ENCODE assay signal across 1 cellular context in genomic region chr2:181891966-181892794, GRCh38.
TF ChIP-seq lines count a peak whose summit lies in the region.

No MANE protein-coding gene starts in this region.

TF ChIP-seq in HepG2, 621 proteins besides CTCF, POLR2A, EP300 and RAD21 (continued from another document and continues in another):
- TF ChIP-seq MXD1 (CRISPR knock-in tag; IDR thresholded peaks at IDR 0.05) (peak; percentile 99), ZNF431 (CRISPR knock-in tag; IDR thresholded peaks at IDR 0.05; ENCODE audit: borderline replicate concordance, low read depth) (peak; percentile 90), MIER3 (CRISPR knock-in tag; IDR thresholded peaks at IDR 0.05; ENCODE audit: borderline replicate concordance) (peak; percentile 52; the same call in 1 of the 2 replicates), ZNF761 (CRISPR knock-in tag; conservative IDR thresholded peaks at IDR 0.05) (peak; percentile 93; the same call in 1 of the 2 replicates), TRIM24 (CRISPR knock-in tag; IDR thresholded peaks at IDR 0.05) (no peak), ZNF225 (CRISPR knock-in tag; IDR thresholded peaks at IDR 0.05) (peak; percentile 99), ZNF768 (CRISPR knock-in tag; IDR thresholded peaks at IDR 0.05) (peak; percentile 87), ARNT (IDR thresholded peaks at IDR 0.05) (no peak), ZSCAN20 (CRISPR knock-in tag; IDR thresholded peaks at IDR 0.05; ENCODE audit: borderline replicate concordance) (peak; percentile 90), ZNF263 (CRISPR knock-in tag; IDR thresholded peaks at IDR 0.05) (peak; percentile 98), MTA3 (CRISPR knock-in tag; IDR thresholded peaks at IDR 0.05) (no peak), ZKSCAN5 (CRISPR knock-in tag; IDR thresholded peaks at IDR 0.05) (no peak), KDM1A (CRISPR knock-in tag; IDR thresholded peaks at IDR 0.05) (no peak), RBFOX2 (IDR thresholded peaks at IDR 0.05; ENCODE audit: low read depth, low read length) (peak; percentile 95), BRCA1 (CRISPR knock-in tag; IDR thresholded peaks at IDR 0.05) (no peak; the same call in 1 of the 2 replicates), CEBPB (IDR thresholded peaks at IDR 0.05; ENCODE audit: borderline replicate concordance, low read depth, low read length) (no peak), THAP11 (CRISPR knock-in tag; IDR thresholded peaks at IDR 0.05) (peak; percentile 60), SP5 (CRISPR knock-in tag; IDR thresholded peaks at IDR 0.05; ENCODE audit: borderline replicate concordance, low read depth) (0 out of 2 replicates have a peak, but pooled peaks have one; percentile 20), TMF1 (CRISPR knock-in tag; IDR thresholded peaks at IDR 0.05; ENCODE audit: low read depth) (peak; percentile 94), FOXO1 (CRISPR knock-in tag; IDR thresholded peaks at IDR 0.05) (peak; percentile 56; the same call in 1 of the 2 replicates), STAT5B (CRISPR knock-in tag; IDR thresholded peaks at IDR 0.05) (peak; percentile 65; the same call in 1 of the 2 replicates), NFYB (CRISPR knock-in tag; IDR thresholded peaks at IDR 0.05) (no peak; the same call in 1 of the 2 replicates), NFAT5 (CRISPR knock-in tag; IDR thresholded peaks at IDR 0.05) (peak; percentile 99), BHLHE40 (IDR thresholded peaks at IDR 0.05; ENCODE audit: low read length) (no peak; the same call in none of the 2 replicates), SMARCE1 (IDR thresholded peaks at IDR 0.05; ENCODE audit: borderline replicate concordance) (no peak), ZNF879 (CRISPR knock-in tag; IDR thresholded peaks at IDR 0.05) (peak; percentile 97), ZBTB20 (CRISPR knock-in tag; IDR thresholded peaks at IDR 0.05; ENCODE audit: borderline replicate concordance, low read depth) (peak; percentile 96), PAX8 (CRISPR knock-in tag; IDR thresholded peaks at IDR 0.05; ENCODE audit: borderline replicate concordance) (no peak; the same call in 1 of the 2 replicates), MTF2 (CRISPR knock-in tag; IDR thresholded peaks at IDR 0.05; ENCODE audit: borderline replicate concordance) (peak; percentile 99), ZNF20 (CRISPR knock-in tag; IDR thresholded peaks at IDR 0.05) (no peak), ZNF788 (CRISPR knock-in tag; IDR thresholded peaks at IDR 0.05; ENCODE audit: borderline replicate concordance) (peak; percentile 90), RARA (CRISPR knock-in tag; IDR thresholded peaks at IDR 0.05) (peak; percentile 61), HNRNPL (IDR thresholded peaks at IDR 0.05; ENCODE audit: low read depth, low read length) (peak; percentile 71), NBN (conservative IDR thresholded peaks at IDR 0.05) (no peak), KAT8 (CRISPR knock-in tag; IDR thresholded peaks at IDR 0.05) (peak; percentile 90), BRD4 (CRISPR knock-in tag; IDR thresholded peaks at IDR 0.05) (peak; percentile 55), ZNF616 (CRISPR knock-in tag; IDR thresholded peaks at IDR 0.05; ENCODE audit: low read depth) (peak; percentile 90), HDAC6 (IDR thresholded peaks at IDR 0.05; ENCODE audit: low read depth, low read length) (no peak), PAWR (CRISPR knock-in tag; IDR thresholded peaks at IDR 0.05; ENCODE audit: borderline replicate concordance) (no peak; the same call in 1 of the 2 replicates), SATB2 (CRISPR knock-in tag; IDR thresholded peaks at IDR 0.05) (peak; percentile 99), HOXA7 (CRISPR knock-in tag; IDR thresholded peaks at IDR 0.05) (peak; percentile 88; the same call in 1 of the 2 replicates), ZNF598 (CRISPR knock-in tag; IDR thresholded peaks at IDR 0.05; ENCODE audit: borderline replicate concordance) (peak; percentile 95; the same call in 1 of the 2 replicates)
- TF ChIP-seq, protein P1, sequence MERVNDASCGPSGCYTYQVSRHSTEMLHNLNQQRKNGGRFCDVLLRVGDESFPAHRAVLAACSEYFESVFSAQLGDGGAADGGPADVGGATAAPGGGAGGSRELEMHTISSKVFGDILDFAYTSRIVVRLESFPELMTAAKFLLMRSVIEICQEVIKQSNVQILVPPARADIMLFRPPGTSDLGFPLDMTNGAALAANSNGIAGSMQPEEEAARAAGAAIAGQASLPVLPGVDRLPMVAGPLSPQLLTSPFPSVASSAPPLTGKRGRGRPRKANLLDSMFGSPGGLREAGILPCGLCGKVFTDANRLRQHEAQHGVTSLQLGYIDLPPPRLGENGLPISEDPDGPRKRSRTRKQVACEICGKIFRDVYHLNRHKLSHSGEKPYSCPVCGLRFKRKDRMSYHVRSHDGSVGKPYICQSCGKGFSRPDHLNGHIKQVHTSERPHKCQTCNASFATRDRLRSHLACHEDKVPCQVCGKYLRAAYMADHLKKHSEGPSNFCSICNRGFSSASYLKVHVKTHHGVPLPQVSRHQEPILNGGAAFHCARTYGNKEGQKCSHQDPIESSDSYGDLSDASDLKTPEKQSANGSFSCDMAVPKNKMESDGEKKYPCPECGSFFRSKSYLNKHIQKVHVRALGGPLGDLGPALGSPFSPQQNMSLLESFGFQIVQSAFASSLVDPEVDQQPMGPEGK (CRISPR knock-in tag; IDR thresholded peaks at IDR 0.05) = peak; percentile 75
- TF ChIP-seq, protein P2, sequence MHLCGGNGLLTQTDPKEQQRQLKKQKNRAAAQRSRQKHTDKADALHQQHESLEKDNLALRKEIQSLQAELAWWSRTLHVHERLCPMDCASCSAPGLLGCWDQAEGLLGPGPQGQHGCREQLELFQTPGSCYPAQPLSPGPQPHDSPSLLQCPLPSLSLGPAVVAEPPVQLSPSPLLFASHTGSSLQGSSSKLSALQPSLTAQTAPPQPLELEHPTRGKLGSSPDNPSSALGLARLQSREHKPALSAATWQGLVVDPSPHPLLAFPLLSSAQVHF (CRISPR knock-in tag; IDR thresholded peaks at IDR 0.05) = peak; percentile 86
- TF ChIP-seq, protein P3, sequence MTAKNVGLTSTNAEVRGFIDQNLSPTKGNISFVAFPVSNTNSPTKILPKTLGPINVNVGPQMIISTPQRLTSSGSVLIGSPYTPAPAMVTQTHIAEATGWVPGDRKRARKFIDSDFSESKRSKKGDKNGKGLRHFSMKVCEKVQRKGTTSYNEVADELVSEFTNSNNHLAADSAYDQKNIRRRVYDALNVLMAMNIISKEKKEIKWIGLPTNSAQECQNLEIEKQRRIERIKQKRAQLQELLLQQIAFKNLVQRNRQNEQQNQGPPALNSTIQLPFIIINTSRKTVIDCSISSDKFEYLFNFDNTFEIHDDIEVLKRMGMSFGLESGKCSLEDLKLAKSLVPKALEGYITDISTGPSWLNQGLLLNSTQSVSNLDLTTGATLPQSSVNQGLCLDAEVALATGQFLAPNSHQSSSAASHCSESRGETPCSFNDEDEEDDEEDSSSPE (CRISPR knock-in tag; IDR thresholded peaks at IDR 0.05) = peak; percentile 91
- TF ChIP-seq, protein P4, sequence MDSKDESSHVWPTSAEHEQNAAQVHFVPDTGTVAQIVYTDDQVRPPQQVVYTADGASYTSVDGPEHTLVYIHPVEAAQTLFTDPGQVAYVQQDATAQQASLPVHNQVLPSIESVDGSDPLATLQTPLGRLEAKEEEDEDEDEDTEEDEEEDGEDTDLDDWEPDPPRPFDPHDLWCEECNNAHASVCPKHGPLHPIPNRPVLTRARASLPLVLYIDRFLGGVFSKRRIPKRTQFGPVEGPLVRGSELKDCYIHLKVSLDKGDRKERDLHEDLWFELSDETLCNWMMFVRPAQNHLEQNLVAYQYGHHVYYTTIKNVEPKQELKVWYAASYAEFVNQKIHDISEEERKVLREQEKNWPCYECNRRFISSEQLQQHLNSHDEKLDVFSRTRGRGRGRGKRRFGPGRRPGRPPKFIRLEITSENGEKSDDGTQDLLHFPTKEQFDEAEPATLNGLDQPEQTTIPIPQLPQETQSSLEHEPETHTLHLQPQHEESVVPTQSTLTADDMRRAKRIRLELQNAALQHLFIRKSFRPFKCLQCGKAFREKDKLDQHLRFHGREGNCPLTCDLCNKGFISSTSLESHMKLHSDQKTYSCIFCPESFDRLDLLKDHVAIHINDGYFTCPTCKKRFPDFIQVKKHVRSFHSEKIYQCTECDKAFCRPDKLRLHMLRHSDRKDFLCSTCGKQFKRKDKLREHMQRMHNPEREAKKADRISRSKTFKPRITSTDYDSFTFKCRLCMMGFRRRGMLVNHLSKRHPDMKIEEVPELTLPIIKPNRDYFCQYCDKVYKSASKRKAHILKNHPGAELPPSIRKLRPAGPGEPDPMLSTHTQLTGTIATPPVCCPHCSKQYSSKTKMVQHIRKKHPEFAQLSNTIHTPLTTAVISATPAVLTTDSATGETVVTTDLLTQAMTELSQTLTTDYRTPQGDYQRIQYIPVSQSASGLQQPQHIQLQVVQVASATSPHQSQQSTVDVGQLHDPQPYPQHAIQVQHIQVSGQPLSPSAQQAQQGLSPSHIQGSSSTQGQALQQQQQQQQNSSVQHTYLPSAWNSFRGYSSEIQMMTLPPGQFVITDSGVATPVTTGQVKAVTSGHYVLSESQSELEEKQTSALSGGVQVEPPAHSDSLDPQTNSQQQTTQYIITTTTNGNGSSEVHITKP (CRISPR knock-in tag; IDR thresholded peaks at IDR 0.05; ENCODE audit: low read depth) = no peak; the same call in 1 of the 2 replicates
- TF ChIP-seq, protein P5, sequence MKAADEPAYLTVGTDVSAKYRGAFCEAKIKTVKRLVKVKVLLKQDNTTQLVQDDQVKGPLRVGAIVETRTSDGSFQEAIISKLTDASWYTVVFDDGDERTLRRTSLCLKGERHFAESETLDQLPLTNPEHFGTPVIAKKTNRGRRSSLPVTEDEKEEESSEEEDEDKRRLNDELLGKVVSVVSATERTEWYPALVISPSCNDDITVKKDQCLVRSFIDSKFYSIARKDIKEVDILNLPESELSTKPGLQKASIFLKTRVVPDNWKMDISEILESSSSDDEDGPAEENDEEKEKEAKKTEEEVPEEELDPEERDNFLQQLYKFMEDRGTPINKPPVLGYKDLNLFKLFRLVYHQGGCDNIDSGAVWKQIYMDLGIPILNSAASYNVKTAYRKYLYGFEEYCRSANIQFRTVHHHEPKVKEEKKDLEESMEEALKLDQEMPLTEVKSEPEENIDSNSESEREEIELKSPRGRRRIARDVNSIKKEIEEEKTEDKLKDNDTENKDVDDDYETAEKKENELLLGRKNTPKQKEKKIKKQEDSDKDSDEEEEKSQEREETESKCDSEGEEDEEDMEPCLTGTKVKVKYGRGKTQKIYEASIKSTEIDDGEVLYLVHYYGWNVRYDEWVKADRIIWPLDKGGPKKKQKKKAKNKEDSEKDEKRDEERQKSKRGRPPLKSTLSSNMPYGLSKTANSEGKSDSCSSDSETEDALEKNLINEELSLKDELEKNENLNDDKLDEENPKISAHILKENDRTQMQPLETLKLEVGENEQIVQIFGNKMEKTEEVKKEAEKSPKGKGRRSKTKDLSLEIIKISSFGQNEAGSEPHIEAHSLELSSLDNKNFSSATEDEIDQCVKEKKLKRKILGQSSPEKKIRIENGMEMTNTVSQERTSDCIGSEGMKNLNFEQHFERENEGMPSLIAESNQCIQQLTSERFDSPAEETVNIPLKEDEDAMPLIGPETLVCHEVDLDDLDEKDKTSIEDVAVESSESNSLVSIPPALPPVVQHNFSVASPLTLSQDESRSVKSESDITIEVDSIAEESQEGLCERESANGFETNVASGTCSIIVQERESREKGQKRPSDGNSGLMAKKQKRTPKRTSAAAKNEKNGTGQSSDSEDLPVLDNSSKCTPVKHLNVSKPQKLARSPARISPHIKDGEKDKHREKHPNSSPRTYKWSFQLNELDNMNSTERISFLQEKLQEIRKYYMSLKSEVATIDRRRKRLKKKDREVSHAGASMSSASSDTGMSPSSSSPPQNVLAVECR (CRISPR knock-in tag; IDR thresholded peaks at IDR 0.05; ENCODE audit: borderline replicate concordance) = peak; percentile 94
- TF ChIP-seq, protein P6, sequence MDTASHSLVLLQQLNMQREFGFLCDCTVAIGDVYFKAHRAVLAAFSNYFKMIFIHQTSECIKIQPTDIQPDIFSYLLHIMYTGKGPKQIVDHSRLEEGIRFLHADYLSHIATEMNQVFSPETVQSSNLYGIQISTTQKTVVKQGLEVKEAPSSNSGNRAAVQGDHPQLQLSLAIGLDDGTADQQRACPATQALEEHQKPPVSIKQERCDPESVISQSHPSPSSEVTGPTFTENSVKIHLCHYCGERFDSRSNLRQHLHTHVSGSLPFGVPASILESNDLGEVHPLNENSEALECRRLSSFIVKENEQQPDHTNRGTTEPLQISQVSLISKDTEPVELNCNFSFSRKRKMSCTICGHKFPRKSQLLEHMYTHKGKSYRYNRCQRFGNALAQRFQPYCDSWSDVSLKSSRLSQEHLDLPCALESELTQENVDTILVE (CRISPR knock-in tag; IDR thresholded peaks at IDR 0.05) = peak; percentile 63; the same call in 1 of the 2 replicates
